Comparison of ENCODE assay signal across 8 cellular contexts in the genomic region with DNA sequence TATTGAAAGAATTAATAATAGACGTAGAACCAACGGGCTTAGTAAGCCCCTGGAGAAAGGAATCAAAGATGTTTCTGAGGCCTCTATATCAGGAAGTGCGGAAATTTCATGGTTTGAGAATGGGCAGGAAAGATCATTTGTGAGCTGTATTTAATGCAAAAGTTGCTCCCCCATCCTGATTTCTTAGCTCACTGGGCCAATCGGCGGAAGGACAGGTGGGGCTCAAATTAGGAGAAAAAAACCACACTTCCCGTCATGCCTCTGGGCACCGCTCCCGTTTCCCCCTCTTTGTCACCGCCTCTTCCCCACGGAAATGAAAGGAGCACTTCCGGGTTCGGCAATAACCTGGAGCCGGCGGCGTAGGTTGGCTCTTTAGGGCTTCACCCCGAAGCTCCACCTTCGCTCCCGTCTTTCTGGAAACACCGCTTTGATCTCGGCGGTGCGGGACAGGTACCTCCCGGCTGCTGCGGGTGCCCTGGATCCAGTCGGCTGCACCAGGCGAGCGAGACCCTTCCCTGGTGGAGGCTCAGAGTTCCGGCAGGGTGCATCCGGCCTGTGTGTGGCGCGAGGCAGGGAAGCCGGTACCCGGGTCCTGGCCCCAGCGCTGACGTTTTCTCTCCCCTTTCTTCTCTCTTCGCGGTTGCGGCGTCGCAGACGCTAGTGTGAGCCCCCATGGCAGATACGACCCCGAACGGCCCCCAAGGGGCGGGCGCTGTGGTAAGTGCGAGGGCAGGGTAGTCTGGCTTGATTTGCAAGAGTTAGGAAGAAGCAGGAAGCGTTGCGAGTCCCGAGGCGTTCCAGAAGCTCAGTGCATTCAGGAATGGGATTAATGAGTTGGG. TPM values are rescaled to one million over a fixed set of nuclear protein-coding genes. Genes with fewer than 3 reads are reported as not detected.
A peak's percentile ranks its signal among the peaks of the same experiment; 100 is the strongest.
DNase-seq lines count a peak whose midpoint lies in the region; ATAC-seq and TF ChIP-seq lines count a peak whose summit lies in the region.

A gene with protein sequence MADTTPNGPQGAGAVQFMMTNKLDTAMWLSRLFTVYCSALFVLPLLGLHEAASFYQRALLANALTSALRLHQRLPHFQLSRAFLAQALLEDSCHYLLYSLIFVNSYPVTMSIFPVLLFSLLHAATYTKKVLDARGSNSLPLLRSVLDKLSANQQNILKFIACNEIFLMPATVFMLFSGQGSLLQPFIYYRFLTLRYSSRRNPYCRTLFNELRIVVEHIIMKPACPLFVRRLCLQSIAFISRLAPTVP (plus strand): TSS at position 617 of the 839 bp plus-strand sequence. CDS start 56 bp downstream, at position 673.

- no peak for TF ChIP-seq CTCF in HFF-Myc (IDR thresholded peaks at IDR 0.05; ENCODE audit: low read depth, low read length, missing control alignments)
- peak in 3 of 4 experiments; percentile 34 to 45 (median 38) for TF ChIP-seq CTCF in gastroesophageal sphincter (IDR thresholded peaks at IDR 0.05)

- H3K36me3 ChIP-seq in gastroesophageal sphincter = peaks cover 0 to 14% of the 10 kb centered on the region in 2 donors

- CTCF ChIA-PET in activated naive CD4-positive, alpha-beta T cell treated with anti-CD3 and anti-CD28 coated beads for 36 hours (lab: Charles Lee) = interaction anchor here (1.3 to 1.4 kb wide), 2 partner anchors 48 to 56 kb away, joined by 3 read pairs; no protein-coding TSS in a partner anchor

- peaks cover 4% of the 10 kb centered on the region for H3K27me3 ChIP-seq in gastroesophageal sphincter

- H3K27me3 Mint-ChIP-seq in activated naive CD4-positive, alpha-beta T cell treated with anti-CD3 and anti-CD28 coated beads for 36 hours (ENCODE audit: low read depth) = no peaks in the 10 kb centered on the region

- peak; percentile 40 for DNase-seq in GM04503 (ENCODE audit: low read depth)
- DNase-seq in HFF-Myc (ENCODE audit: extremely low read depth, low read depth) = peak; percentile 63
- peak; percentile 86 for DNase-seq in NAMALWA (ENCODE audit: low spot score)
- DNase-seq in SK-N-DZ (ENCODE audit: low spot score) = peak; percentile 92
- peak; percentile 87 for DNase-seq in activated naive CD4-positive, alpha-beta T cell treated with anti-CD3 and anti-CD28 coated beads for 36 hours
- DNase-seq in non-pigmented ciliary epithelial cell (ENCODE audit: low read depth) = peak; percentile 45
- peak; percentile 96 for DNase-seq in superior temporal gyrus (ENCODE audit: extremely low spot score)

- H3K4me3 ChIP-seq in HFF-Myc (replicated peaks; ENCODE audit: low read depth, low read length) (peak within 1 kb of the TSS; percentile 95), gastroesophageal sphincter (peak within 1 kb of the TSS; percentile 82 to 86)

- H3K9me3 ChIP-seq in gastroesophageal sphincter = no peaks in the 10 kb centered on the region

- peak within 1 kb of the TSS; percentile 88 for H3K27ac Mint-ChIP-seq in activated naive CD4-positive, alpha-beta T cell treated with anti-CD3 and anti-CD28 coated beads for 36 hours

- H3K9me3 Mint-ChIP-seq in activated naive CD4-positive, alpha-beta T cell treated with anti-CD3 and anti-CD28 coated beads for 36 hours = no peaks in the 10 kb centered on the region

- ATAC-seq in gastroesophageal sphincter = peak; percentile 94

- 5 to 11% methylated on average over 6 to 22 of the region's 51 CpGs for WGBS in gastroesophageal sphincter (ENCODE audit: low coverage in 1 of 2), 2 donors

- peak within 1 kb of the TSS; percentile 19 to 88 (median 83) for H3K27ac ChIP-seq in gastroesophageal sphincter

- intact Hi-C loops in activated naive CD4-positive, alpha-beta T cell treated with anti-CD3 and anti-CD28 coated beads for 36 hours (cut with micrococcal nuclease) = loop anchor here (1.0 to 10.0 kb wide), 3 partner anchors 55 to 720 kb away; partner anchors contain the start of genes ATP8A1 and SLC30A9

- H3K36me3 Mint-ChIP-seq in activated naive CD4-positive, alpha-beta T cell treated with anti-CD3 and anti-CD28 coated beads for 36 hours (ENCODE audit: low read depth) = peaks cover 18% of the 10 kb centered on the region

- TF ChIP-seq EP300 in gastroesophageal sphincter (IDR thresholded peaks at IDR 0.05) = no peak

- H3K4me3 Mint-ChIP-seq in activated naive CD4-positive, alpha-beta T cell treated with anti-CD3 and anti-CD28 coated beads for 36 hours = peak within 1 kb of the TSS; percentile 97

- peaks cover 8 to 31% (median 8%) of the 10 kb centered on the region in 3 donors for H3K4me1 ChIP-seq in gastroesophageal sphincter

- TF ChIP-seq POLR2A in gastroesophageal sphincter (IDR thresholded peaks at IDR 0.05) = peak; percentile 57 to 70

- H3K4me1 Mint-ChIP-seq in activated naive CD4-positive, alpha-beta T cell treated with anti-CD3 and anti-CD28 coated beads for 36 hours (ENCODE audit: low read depth) = peaks cover 38% of the 10 kb centered on the region

RNA-seq across cellular contexts. Expression of the gene that starts here (rescaled TPM):
- polyA plus RNA-seq in SK-N-DZ (2014; cell fraction: cytosol; rRNA removed) = 29.0 and 36.1 TPM in 2 replicates
- polyA plus RNA-seq in SK-N-DZ (2014; cell fraction: nucleus; rRNA removed) = 8.9 and 21.1 TPM in 2 replicates
- 10 to 100 TPM; 33.9 to 34.6 TPM for total RNA-seq in activated naive CD4-positive, alpha-beta T cell treated with anti-CD3 and anti-CD28 coated beads for 36 hours
- 10 to 100 TPM; 24.4 to 33.5 (median 26.6) TPM for total RNA-seq in gastroesophageal sphincter

Comparison
In these comparisons a context has a peak if more than half of its experiments do, and no peak if none do; other contexts are left out.
1. Peak in every context shown above with its lines: DNase-seq, ATAC-seq, H3K4me3 ChIP-seq and H3K27ac ChIP-seq.
2. DNase-seq: peak in every context shown above with its lines; median percentile 96 in superior temporal gyrus; 92 in SK-N-DZ; 87 in activated naive CD4-positive, alpha-beta T cell treated with anti-CD3 and anti-CD28 coated beads for 36 hours; 86 in NAMALWA; 63 in HFF-Myc; 45 in non-pigmented ciliary epithelial cell; 40 in GM04503.